ENCODE assay signal across 20 cellular contexts in the genomic region with DNA sequence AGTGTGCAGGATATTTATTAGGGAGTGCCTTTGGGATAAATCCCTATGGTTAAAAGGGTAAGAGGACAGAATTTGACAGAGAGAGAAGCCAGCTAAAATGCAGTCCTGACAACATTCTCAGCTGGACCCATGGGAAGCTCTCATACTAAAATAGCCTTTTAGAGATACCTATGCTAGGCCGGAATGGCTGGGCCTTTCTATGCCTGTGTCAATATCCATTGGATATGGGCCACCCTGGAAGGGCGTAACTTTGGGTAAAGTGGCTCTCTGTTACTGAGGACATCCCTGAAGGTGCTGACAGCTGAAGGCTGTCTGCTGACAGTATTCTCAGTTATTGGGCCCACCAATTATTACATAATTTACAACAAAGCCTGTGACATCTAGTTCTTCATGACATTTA.
"Had no signal": no experiment of that assay in that cellular context is flagged by ENCODE, and none has a peak within 500 bp of the region (broad histone marks: within the 10 kb centered on the region; RNA-seq: fewer than 3 reads in every experiment).

No MANE protein-coding gene starts in this region.

- ATAC-seq: lower lobe of right lung; naive thymus-derived CD8-positive, alpha-beta T cell; pancreas; right lobe of liver; stimulated activated memory B cell treated with anti-CD40 and anti-IgM and Interleukin-4, amounts not matched to agents 10 μg/mL and 1 μg/mL and 100 μg/mL, for 72 hours had no signal

- H2AFZ ChIP-seq: hepatocyte had no signal

- H3K4me1 ChIP-seq: lower lobe of right lung, pancreas, prostate gland, right lobe of liver, uterus had no signal

- H3K36me3 ChIP-seq: lower lobe of right lung, pancreas, prostate gland, right lobe of liver, tibial nerve, uterus had no signal

- H3K9me3 ChIP-seq: lower lobe of right lung, pancreas, prostate gland, right lobe of liver, tibial nerve, uterus had no signal

- H3K4me3 ChIP-seq: hepatocyte, lower lobe of right lung, pancreas, prostate gland, right lobe of liver, smooth muscle cell, tibial nerve, uterus had no signal

- DNase-seq: islet precursor cell; lower lobe of right lung; mammary epithelial cell; naive thymus-derived CD8-positive, alpha-beta T cell; pancreas; posterior cingulate gyrus; retina; right lobe of liver; stimulated activated CD4-positive, alpha-beta T cell treated with anti-CD3 and anti-CD28 coated beads, Interleukin-1b, Interleukin-23, amount 100 ng/mL, for 48 hours; stimulated activated CD4-positive, alpha-beta T cell treated with anti-CD3 and anti-CD28 coated beads, Interleukin-2, amount 100 ng/mL, for 48 hours; stimulated activated CD4-positive, alpha-beta T cell treated with anti-CD3 and anti-CD28 coated beads, Interleukin-4, amount 100 ng/mL, for 4 hours; stimulated activated CD8-positive, alpha-beta memory T cell treated with anti-CD3 and anti-CD28 coated beads, Interleukin-4, amount 100 ng/mL, for 48 hours; stimulated activated naive CD8-positive, alpha-beta T cell treated with anti-CD3 and anti-CD28 coated beads, Interleukin-15, amount 100 ng/mL, for 72 hours; substantia nigra; uterus had no signal

- H3K27ac ChIP-seq: hepatocyte, lower lobe of right lung, pancreas, prostate gland, right lobe of liver, tibial nerve, uterus had no signal

- H3K79me2 ChIP-seq: hepatocyte had no signal

- H3K4me2 ChIP-seq: hepatocyte, smooth muscle cell had no signal

- H3K27me3 ChIP-seq: hepatocyte, pancreas, right lobe of liver, tibial nerve, uterus had no signal
